Comparison of ENCODE assay signal across 1 cellular context in genomic region chr19:14354445-14354844, GRCh38.
TF ChIP-seq lines count a peak whose summit lies in the region.

No MANE protein-coding gene starts in this region.

TF ChIP-seq in SK-N-SH treated with all-trans-retinoic acid at 6 μM for 48 hours, 23 proteins besides CTCF, POLR2A, EP300 and RAD21 (continued from another document):
- no peak for TF ChIP-seq POU6F1 (CRISPR knock-in tag; IDR thresholded peaks at IDR 0.05; ENCODE audit: borderline replicate concordance, low read depth)
